In genomic region chr10:110171032-110171431, GRCh38 we compare ENCODE assay signal across 20 cellular contexts. TPM values are rescaled to one million over a fixed set of nuclear protein-coding genes. Genes with fewer than 3 reads are reported as not detected.
A peak's percentile ranks its signal among the peaks of the same experiment; 100 is the strongest.
DNase-seq lines count a peak whose midpoint lies in the region; ATAC-seq and TF ChIP-seq lines count a peak whose summit lies in the region.
"Had no signal": no experiment of that assay in that cellular context is flagged by ENCODE, and none has a peak within 500 bp of the region (broad histone marks: within the 10 kb centered on the region; RNA-seq: fewer than 3 reads in every experiment).

No MANE protein-coding gene starts in this region.

- H3K9me3 Mint-ChIP-seq in stimulated activated naive CD8-positive, alpha-beta T cell treated with anti-CD3 and anti-CD28 coated beads, Interleukin-15, amount 100 ng/mL, for 72 hours = no peaks in the 10 kb centered on the region
- no peaks in the 10 kb centered on the region for H3K9me3 Mint-ChIP-seq in dendritic cell treated with granulocyte-macrophage colony-stimulating factor and Interleukin-4, amounts not matched to agents 40 ng/mL and 50 ng/mL, for 4 days
- H3K9me3 Mint-ChIP-seq in natural killer cell = no peaks in the 10 kb centered on the region
- H3K9me3 Mint-ChIP-seq: HFFc6 had no signal

- no peak overlapping the region for H3K27ac Mint-ChIP-seq in stimulated activated naive CD8-positive, alpha-beta T cell treated with anti-CD3 and anti-CD28 coated beads, Interleukin-15, amount 100 ng/mL, for 72 hours
- peak overlapping the region; percentile 52 for H3K27ac Mint-ChIP-seq in dendritic cell treated with granulocyte-macrophage colony-stimulating factor and Interleukin-4, amounts not matched to agents 40 ng/mL and 50 ng/mL, for 4 days
- no peak overlapping the region for H3K27ac Mint-ChIP-seq in natural killer cell
- H3K27ac Mint-ChIP-seq: HFFc6 had no signal

- peaks cover 24% of the 10 kb centered on the region for H3K4me1 Mint-ChIP-seq in stimulated activated naive CD8-positive, alpha-beta T cell treated with anti-CD3 and anti-CD28 coated beads, Interleukin-15, amount 100 ng/mL, for 72 hours
- H3K4me1 Mint-ChIP-seq in dendritic cell treated with granulocyte-macrophage colony-stimulating factor and Interleukin-4, amounts not matched to agents 40 ng/mL and 50 ng/mL, for 4 days (ENCODE audit: low read depth) = peaks cover 49% of the 10 kb centered on the region
- peaks cover 0 to 15% of the 10 kb centered on the region in 2 donors for H3K4me1 Mint-ChIP-seq in natural killer cell

- DNase-seq in stimulated activated naive CD8-positive, alpha-beta T cell treated with anti-CD3 and anti-CD28 coated beads, Interleukin-15, Interleukin-2, amounts not matched to agents 100 U/mL and 50 U/mL, for 24 hours = no peak
- no peak for DNase-seq in stimulated activated naive CD8-positive, alpha-beta T cell treated with anti-CD3 and anti-CD28 coated beads, Interleukin-15, amount 100 ng/mL, for 72 hours
- peak; percentile 84 for DNase-seq in kidney tubule cell (ENCODE audit: low spot score)
- no peak for DNase-seq in NCI-H187 treated with DMSO at 0.1 percent for 48 hours (lab: John Stamatoyannopoulos, UW)
- DNase-seq in NCI-H524 (lab: John Stamatoyannopoulos, UW) = no peak
- no peak for DNase-seq in NCI-H2081 treated with DMSO at 0.1 percent for 48 hours (lab: John Stamatoyannopoulos, UW)
- no peak for DNase-seq in natural killer cell
- DNase-seq: activated effector memory CD4-positive, alpha-beta T cell treated with Interleukin-2 at 50 U/mL for 16 hours; dorsolateral prefrontal cortex; HFFc6; midbrain; NCI-H1092 treated with DMSO at 0.1 percent for 48 hours; NCI-H2171; NCI-H82; SK-N-SH; stimulated activated CD4-positive, alpha-beta T cell treated with anti-CD3 and anti-CD28 coated beads, Interleukin-12 subunit alpha, Interleukin-12 subunit beta, amount 100 ng/mL, for 4 hours; T1000; transverse colon had no signal

- no peak for TF ChIP-seq CTCF in natural killer cell (IDR thresholded peaks at IDR 0.05)

- intact Hi-C loops in dendritic cell treated with granulocyte-macrophage colony-stimulating factor and Interleukin-4, amounts not matched to agents 40 ng/mL and 50 ng/mL, for 4 days (cut with micrococcal nuclease) = no loop called here
- intact Hi-C loops in natural killer cell (cut with micrococcal nuclease) = no loop called here

- H3K4me3 Mint-ChIP-seq in stimulated activated naive CD8-positive, alpha-beta T cell treated with anti-CD3 and anti-CD28 coated beads, Interleukin-15, amount 100 ng/mL, for 72 hours = no peak overlapping the region
- H3K4me3 Mint-ChIP-seq in dendritic cell treated with granulocyte-macrophage colony-stimulating factor and Interleukin-4, amounts not matched to agents 40 ng/mL and 50 ng/mL, for 4 days = no peak overlapping the region
- no peak overlapping the region for H3K4me3 Mint-ChIP-seq in natural killer cell
- H3K4me3 Mint-ChIP-seq: HFFc6 had no signal

- ATAC-seq in stimulated activated naive CD8-positive, alpha-beta T cell treated with anti-CD3 and anti-CD28 coated beads, Interleukin-15, Interleukin-2, amounts not matched to agents 100 U/mL and 50 U/mL, for 24 hours = peak; percentile 32
- ATAC-seq in stimulated activated naive CD8-positive, alpha-beta T cell treated with anti-CD3 and anti-CD28 coated beads, Interleukin-15, amount 100 ng/mL, for 72 hours = no peak
- ATAC-seq in natural killer cell = no peak
- ATAC-seq: activated CD4-positive, CD25-positive, alpha-beta regulatory T cell treated with anti-CD3 and anti-CD28 coated beads, Interleukin-2, amount 50 U/mL, for 24 hours had no signal

- peaks cover 99% of the 10 kb centered on the region for H3K27me3 Mint-ChIP-seq in stimulated activated naive CD8-positive, alpha-beta T cell treated with anti-CD3 and anti-CD28 coated beads, Interleukin-15, amount 100 ng/mL, for 72 hours
- H3K27me3 Mint-ChIP-seq in dendritic cell treated with granulocyte-macrophage colony-stimulating factor and Interleukin-4, amounts not matched to agents 40 ng/mL and 50 ng/mL, for 4 days = peaks cover 46% of the 10 kb centered on the region
- peaks cover 70 to 83% of the 10 kb centered on the region in 2 donors for H3K27me3 Mint-ChIP-seq in natural killer cell (ENCODE audit: low read depth in 2 of 2)

- H3K36me3 Mint-ChIP-seq in dendritic cell treated with granulocyte-macrophage colony-stimulating factor and Interleukin-4, amounts not matched to agents 40 ng/mL and 50 ng/mL, for 4 days (ENCODE audit: low read depth) = no peaks in the 10 kb centered on the region
- H3K36me3 Mint-ChIP-seq in natural killer cell = no peaks in the 10 kb centered on the region

RNA-seq across cellular contexts. Expression of gene MXI1, which starts 36.4 kb away (rescaled TPM):
- 10 to 100 TPM; 11.2 to 14.1 (median 13.6) TPM for total RNA-seq in natural killer cell
